8 cellular contexts compared by ENCODE assay signal in the genomic region with DNA sequence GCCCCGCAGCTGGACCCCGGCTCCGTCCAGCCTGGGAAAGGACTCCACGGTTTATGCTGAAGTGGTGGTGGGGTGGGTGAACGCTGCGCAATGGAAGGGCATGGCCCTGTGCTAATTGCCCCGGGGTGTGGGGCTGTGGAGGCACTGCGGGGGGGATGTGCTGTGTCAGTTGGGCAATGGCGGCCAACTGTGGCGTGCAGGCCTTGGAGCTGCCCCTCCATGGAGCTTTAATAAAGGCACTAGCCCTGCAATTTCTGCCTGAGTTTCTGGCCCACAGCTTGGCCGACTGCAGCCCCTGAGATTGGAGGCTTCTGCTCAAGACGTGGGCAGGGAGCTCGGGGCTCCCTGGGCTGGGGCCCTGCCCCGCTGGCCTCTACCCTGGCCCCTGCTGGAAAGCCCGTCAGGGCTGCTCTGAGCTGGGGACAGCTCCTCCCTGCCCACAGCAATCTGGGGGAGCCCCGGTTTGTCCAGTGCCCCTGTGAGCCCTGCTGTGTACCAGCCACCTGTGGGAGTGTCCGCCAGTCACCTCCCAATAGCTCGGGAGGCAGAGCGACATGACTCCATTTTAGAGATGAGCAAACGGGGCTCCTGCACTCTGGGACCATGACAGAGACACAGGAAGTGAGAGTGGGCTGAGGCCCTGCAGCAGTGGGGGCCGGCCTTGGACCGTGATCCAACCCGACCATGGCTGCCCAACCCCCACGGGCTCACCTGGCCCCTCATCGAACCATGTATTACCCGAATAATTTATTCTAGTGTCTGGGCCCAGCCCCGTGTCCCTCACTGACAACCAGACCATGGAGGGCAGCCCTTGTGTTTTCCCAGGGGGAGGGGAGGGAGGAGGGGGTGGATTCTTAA. TPM values are rescaled to one million over a fixed set of nuclear protein-coding genes. Genes with fewer than 3 reads are reported as not detected.
DNase-seq lines count a peak whose midpoint lies in the region; ATAC-seq and TF ChIP-seq lines count a peak whose summit lies in the region.

No MANE protein-coding gene starts in this region.

- H3K27ac ChIP-seq in upper lobe of left lung: peak overlapping the region; percentile 96 to 99 (median 98)

- no peaks in the 10 kb centered on the region for H3K27me3 ChIP-seq in upper lobe of left lung

- no peaks in the 10 kb centered on the region for H3K36me3 ChIP-seq in upper lobe of left lung

- no peaks in the 10 kb centered on the region for H3K36me3 Mint-ChIP-seq in naive B cell

- ATAC-seq in naive B cell (ENCODE audit: low read depth in 2 of 2) (peak; percentile 6 to 11), upper lobe of left lung (ENCODE audit: low FRiP score in 2 of 2) (no peak), GM18502 (IDR thresholded peaks at IDR 0.05; ENCODE audit: poor library complexity, unreplicated experiment) (no peak)

- no peak for TF ChIP-seq EP300 in upper lobe of left lung (IDR thresholded peaks at IDR 0.05)

- peak in 1 of 4 donors; percentile 65 for TF ChIP-seq POLR2A in upper lobe of left lung (IDR thresholded peaks at IDR 0.05)

- H3K4me3 ChIP-seq in cardiac fibroblast (replicated peaks in 1 of 2; ENCODE audit: low read depth in 2 of 2, low read length in 2 of 2) (peak overlapping the region; percentile 47 to 55), upper lobe of left lung (peak overlapping the region; percentile 67 to 90 (median 75))

- DNase-seq in activated gamma-delta T cell treated with Interleukin-2 at 50 U/mL for 16 hours (peak; percentile 52), activated gamma-delta T cell (lab: John Stamatoyannopoulos, UW) (no peak), RKO (ENCODE audit: low spot score) (peak; percentile 53), cardiac fibroblast (ENCODE audit: low read depth in 2 of 2) (no peak), naive B cell (peak; percentile 67), upper lobe of left lung (peak in 1 of 2 donors; percentile 76), NCI-H2227 treated with DMSO at 0.1 percent for 48 hours (lab: John Stamatoyannopoulos, UW) (no peak)

- peak overlapping the region; percentile 83 to 97 (median 92) for H3K4me3 Mint-ChIP-seq in naive B cell

- peaks cover 0 to 5% (median 0%) of the 10 kb centered on the region in 3 donors for H3K27me3 Mint-ChIP-seq in naive B cell

- no peak for TF ChIP-seq CTCF in cardiac fibroblast (IDR thresholded peaks at IDR 0.05; ENCODE audit: low read depth, low read length)
- TF ChIP-seq CTCF in upper lobe of left lung (IDR thresholded peaks at IDR 0.05): no peak

- H3K4me1 ChIP-seq in upper lobe of left lung: peaks cover 51 to 66% (median 64%) of the 10 kb centered on the region in 4 donors

- H3K9me3 ChIP-seq in upper lobe of left lung: no peaks in the 10 kb centered on the region

- peaks cover 15 to 39% (median 29%) of the 10 kb centered on the region in 3 donors for H3K4me1 Mint-ChIP-seq in naive B cell

- no peaks in the 10 kb centered on the region for H3K9me3 Mint-ChIP-seq in naive B cell

- peak overlapping the region; percentile 97 to 100 (median 99) for H3K27ac Mint-ChIP-seq in naive B cell

- 5 to 10% methylated on average over 14 to 15 of the region's 27 CpGs for WGBS in upper lobe of left lung, 2 donors

RNA-seq across cellular contexts. Expression of a gene that starts 8.7 kb away (rescaled TPM):
- 10 to 100 TPM; 40.7 to 75.6 (median 50.4) TPM for polyA plus RNA-seq in naive B cell (ENCODE audit: low read depth in 6 of 6)
- total RNA-seq in upper lobe of left lung: 100 to 1,000 TPM in 4 of 6 donors, 10 to 100 TPM in 2; 61.1 to 641 (median 147) TPM

RNA-seq across cellular contexts. Expression of a gene that starts 17.4 kb away (rescaled TPM):
- not detected for polyA plus RNA-seq in naive B cell (ENCODE audit: low read depth in 6 of 6)
- total RNA-seq in upper lobe of left lung: 1 to 10 TPM in 2 of 6 donors, under 1 TPM in 2, not detected in 2; 0.31 to 1.6 (median 0.92) TPM

RNA-seq across cellular contexts. Expression of a gene that starts 21.0 kb away (rescaled TPM):
- polyA plus RNA-seq in naive B cell (ENCODE audit: low read depth in 6 of 6): 10 to 100 TPM in 3 of 6 donors, 1 to 10 TPM in 3; 8.6 to 22.2 (median 9.9) TPM
- total RNA-seq in upper lobe of left lung: 100 to 1,000 TPM in 1 of 6 donors, 10 to 100 TPM in 5; 20.7 to 123 (median 36.9) TPM

RNA-seq across cellular contexts. Expression of a gene that starts 39.1 kb away (rescaled TPM):
- polyA plus RNA-seq in naive B cell (ENCODE audit: low read depth in 6 of 6): 10 to 100 TPM; 11.6 to 18.6 (median 13.7) TPM
- total RNA-seq in upper lobe of left lung: 10 to 100 TPM; 10.5 to 34.2 (median 22.0) TPM

Comparison
In these comparisons a context has a peak if more than half of its experiments do, and no peak if none do; other contexts are left out.
1. DNase-seq: peak in activated gamma-delta T cell treated with Interleukin-2 at 50 U/mL for 16 hours (single experiment), RKO (single experiment) and naive B cell (single experiment); none in activated gamma-delta T cell (single experiment), cardiac fibroblast (0 of 2) and NCI-H2227 treated with DMSO at 0.1 percent for 48 hours (single experiment).
2. ATAC-seq: peak in naive B cell (2 of 2); none in upper lobe of left lung (0 of 2) and GM18502 (single experiment).